ENCODE assay signal across 3 cellular contexts in the genomic region with DNA sequence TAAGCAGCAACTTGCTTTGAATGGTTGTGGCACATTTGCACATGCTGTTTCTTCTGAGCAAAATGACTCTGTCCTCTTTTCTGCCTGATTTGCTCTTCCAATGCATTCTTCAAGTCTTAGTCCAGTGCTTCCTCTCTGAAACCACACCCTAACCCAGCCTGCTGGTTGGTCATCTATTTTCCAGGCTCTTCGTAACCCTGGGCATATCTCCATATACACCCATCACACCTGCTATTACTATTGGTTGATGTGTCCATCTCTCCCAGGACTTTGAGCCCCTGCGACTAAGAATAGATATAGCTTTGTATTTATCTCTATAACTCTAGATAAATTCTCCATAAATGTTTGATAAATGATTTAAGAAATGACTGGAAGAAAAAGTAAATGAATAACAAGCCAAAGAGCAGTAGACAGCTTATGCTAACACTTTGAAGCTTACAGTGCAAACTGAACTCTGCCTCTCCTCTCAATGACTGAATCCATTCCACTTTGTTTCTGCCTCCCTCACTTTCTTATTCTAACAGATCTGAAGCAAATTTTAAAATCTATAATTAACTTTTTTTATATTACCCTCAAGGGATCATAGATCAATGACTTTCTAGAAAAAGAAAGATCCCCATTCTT.
TF ChIP-seq lines count a peak whose summit lies in the region.

No MANE protein-coding gene starts in this region.

TF ChIP-seq in A549, 52 proteins besides CTCF, POLR2A, EP300 and RAD21 (continued from another document):
- TF ChIP-seq, protein P1, sequence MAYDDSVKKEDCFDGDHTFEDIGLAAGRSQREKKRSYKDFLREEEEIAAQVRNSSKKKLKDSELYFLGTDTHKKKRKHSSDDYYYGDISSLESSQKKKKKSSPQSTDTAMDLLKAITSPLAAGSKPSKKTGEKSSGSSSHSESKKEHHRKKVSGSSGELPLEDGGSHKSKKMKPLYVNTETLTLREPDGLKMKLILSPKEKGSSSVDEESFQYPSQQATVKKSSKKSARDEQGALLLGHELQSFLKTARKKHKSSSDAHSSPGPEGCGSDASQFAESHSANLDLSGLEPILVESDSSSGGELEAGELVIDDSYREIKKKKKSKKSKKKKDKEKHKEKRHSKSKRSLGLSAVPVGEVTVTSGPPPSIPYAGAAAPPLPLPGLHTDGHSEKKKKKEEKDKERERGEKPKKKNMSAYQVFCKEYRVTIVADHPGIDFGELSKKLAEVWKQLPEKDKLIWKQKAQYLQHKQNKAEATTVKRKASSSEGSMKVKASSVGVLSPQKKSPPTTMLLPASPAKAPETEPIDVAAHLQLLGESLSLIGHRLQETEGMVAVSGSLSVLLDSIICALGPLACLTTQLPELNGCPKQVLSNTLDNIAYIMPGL (CRISPR knock-in tag; IDR thresholded peaks at IDR 0.05; ENCODE audit: borderline replicate concordance), result no peak
- no peak for TF ChIP-seq MAFK (IDR thresholded peaks at IDR 0.05; ENCODE audit: partially characterized antibody)
- TF ChIP-seq CHD2 (IDR thresholded peaks at IDR 0.05; ENCODE audit: low read length, partially characterized antibody), result no peak
- TF ChIP-seq RARB (CRISPR knock-in tag; IDR thresholded peaks at IDR 0.05), result no peak
- TF ChIP-seq MYC (IDR thresholded peaks at IDR 0.05; ENCODE audit: borderline replicate concordance, low read length), result no peak
- TF ChIP-seq EHF (CRISPR knock-in tag; IDR thresholded peaks at IDR 0.05), result no peak
- TF ChIP-seq, protein P2, sequence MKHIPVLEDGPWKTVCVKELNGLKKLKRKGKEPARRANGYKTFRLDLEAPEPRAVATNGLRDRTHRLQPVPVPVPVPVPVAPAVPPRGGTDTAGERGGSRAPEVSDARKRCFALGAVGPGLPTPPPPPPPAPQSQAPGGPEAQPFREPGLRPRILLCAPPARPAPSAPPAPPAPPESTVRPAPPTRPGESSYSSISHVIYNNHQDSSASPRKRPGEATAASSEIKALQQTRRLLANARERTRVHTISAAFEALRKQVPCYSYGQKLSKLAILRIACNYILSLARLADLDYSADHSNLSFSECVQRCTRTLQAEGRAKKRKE (CRISPR knock-in tag; IDR thresholded peaks at IDR 0.05; ENCODE audit: low read depth), result no peak
- no peak for TF ChIP-seq POLR2AphosphoS2 (conservative IDR thresholded peaks at IDR 0.05; ENCODE audit: low read length)
- TF ChIP-seq E2F6 (IDR thresholded peaks at IDR 0.05; ENCODE audit: borderline replicate concordance, low read depth), result no peak
- TF ChIP-seq GATA3 (IDR thresholded peaks at IDR 0.05; ENCODE audit: borderline replicate concordance), result no peak

TF ChIP-seq in HCT116, 20 proteins besides CTCF, POLR2A, EP300 and RAD21 (continued from another document):
- TF ChIP-seq, protein P3, sequence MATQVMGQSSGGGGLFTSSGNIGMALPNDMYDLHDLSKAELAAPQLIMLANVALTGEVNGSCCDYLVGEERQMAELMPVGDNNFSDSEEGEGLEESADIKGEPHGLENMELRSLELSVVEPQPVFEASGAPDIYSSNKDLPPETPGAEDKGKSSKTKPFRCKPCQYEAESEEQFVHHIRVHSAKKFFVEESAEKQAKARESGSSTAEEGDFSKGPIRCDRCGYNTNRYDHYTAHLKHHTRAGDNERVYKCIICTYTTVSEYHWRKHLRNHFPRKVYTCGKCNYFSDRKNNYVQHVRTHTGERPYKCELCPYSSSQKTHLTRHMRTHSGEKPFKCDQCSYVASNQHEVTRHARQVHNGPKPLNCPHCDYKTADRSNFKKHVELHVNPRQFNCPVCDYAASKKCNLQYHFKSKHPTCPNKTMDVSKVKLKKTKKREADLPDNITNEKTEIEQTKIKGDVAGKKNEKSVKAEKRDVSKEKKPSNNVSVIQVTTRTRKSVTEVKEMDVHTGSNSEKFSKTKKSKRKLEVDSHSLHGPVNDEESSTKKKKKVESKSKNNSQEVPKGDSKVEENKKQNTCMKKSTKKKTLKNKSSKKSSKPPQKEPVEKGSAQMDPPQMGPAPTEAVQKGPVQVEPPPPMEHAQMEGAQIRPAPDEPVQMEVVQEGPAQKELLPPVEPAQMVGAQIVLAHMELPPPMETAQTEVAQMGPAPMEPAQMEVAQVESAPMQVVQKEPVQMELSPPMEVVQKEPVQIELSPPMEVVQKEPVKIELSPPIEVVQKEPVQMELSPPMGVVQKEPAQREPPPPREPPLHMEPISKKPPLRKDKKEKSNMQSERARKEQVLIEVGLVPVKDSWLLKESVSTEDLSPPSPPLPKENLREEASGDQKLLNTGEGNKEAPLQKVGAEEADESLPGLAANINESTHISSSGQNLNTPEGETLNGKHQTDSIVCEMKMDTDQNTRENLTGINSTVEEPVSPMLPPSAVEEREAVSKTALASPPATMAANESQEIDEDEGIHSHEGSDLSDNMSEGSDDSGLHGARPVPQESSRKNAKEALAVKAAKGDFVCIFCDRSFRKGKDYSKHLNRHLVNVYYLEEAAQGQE (IDR thresholded peaks at IDR 0.05; ENCODE audit: low read depth), result no peak
- no peak for TF ChIP-seq POLR2AphosphoS5 (IDR thresholded peaks at IDR 0.05; ENCODE audit: low read depth, low read length)
- no peak for TF ChIP-seq CEBPB (IDR thresholded peaks at IDR 0.05; ENCODE audit: low read depth)
- TF ChIP-seq YY1 (IDR thresholded peaks at IDR 0.05; ENCODE audit: extremely low read depth, insufficient replicate concordance, low read depth, low read length), result no peak
- no peak for TF ChIP-seq SIN3A (IDR thresholded peaks at IDR 0.05; ENCODE audit: low read depth)
- no peak for TF ChIP-seq CBX3 (IDR thresholded peaks at IDR 0.05; ENCODE audit: low read depth)
- TF ChIP-seq ZBTB33 (IDR thresholded peaks at IDR 0.05; ENCODE audit: extremely low read depth, insufficient replicate concordance, low read length), result no peak
- no peak for TF ChIP-seq EZH2phosphoT487 (IDR thresholded peaks at IDR 0.05; ENCODE audit: borderline replicate concordance)
- TF ChIP-seq JUND (IDR thresholded peaks at IDR 0.05), result no peak
- TF ChIP-seq EZH2 (IDR thresholded peaks at IDR 0.05), result no peak
- TF ChIP-seq ATF3 (IDR thresholded peaks at IDR 0.05), result no peak
- TF ChIP-seq SRF (IDR thresholded peaks at IDR 0.05; ENCODE audit: low read depth), result no peak
- no peak for TF ChIP-seq MAX (IDR thresholded peaks at IDR 0.05)
- no peak for TF ChIP-seq TCF7L2 (IDR thresholded peaks at IDR 0.05; ENCODE audit: borderline replicate concordance, extremely low read depth, insufficient read depth, insufficient read length)
- TF ChIP-seq FOSL1 (IDR thresholded peaks at IDR 0.05; ENCODE audit: low read depth), result no peak
- no peak for TF ChIP-seq EGR1 (IDR thresholded peaks at IDR 0.05; ENCODE audit: low read depth)

TF ChIP-seq in liver, 16 proteins besides CTCF, POLR2A, EP300 and RAD21 (continued from another document):
- peak; percentile 38 to 65 for TF ChIP-seq RXRA (IDR thresholded peaks at IDR 0.05)
- TF ChIP-seq, protein P3 (IDR thresholded peaks at IDR 0.05), result no peak
TF ChIP-seq in liver: peak in this region for 5.
